Comparison of ENCODE assay signal across 29 cellular contexts in the genomic region with DNA sequence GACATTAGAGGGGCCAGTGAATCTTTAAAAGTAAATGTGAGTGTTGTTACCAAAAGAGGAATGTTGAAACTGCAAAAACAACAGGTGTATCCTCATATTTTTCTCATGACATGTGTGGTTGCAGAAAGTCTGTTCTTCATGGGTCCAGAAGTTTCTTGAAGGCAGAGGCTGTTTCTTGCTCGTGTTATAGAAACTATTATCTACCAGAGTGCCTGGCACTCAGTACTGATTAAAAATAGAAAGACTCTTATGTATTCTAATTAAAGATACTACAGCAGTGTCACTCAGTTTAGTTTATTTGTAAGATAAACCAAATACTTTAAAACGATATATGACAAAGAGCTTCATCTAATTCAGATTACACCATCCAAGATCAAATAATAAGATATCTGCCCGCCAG.
"Had no signal": no experiment of that assay in that cellular context is flagged by ENCODE, and none has a peak within 500 bp of the region (broad histone marks: within the 10 kb centered on the region; RNA-seq: fewer than 3 reads in every experiment).

No MANE protein-coding gene starts in this region.

- H3K4me3 ChIP-seq: colonic mucosa, coronary artery, dorsolateral prefrontal cortex, esophagus muscularis mucosa, esophagus squamous epithelium, gastrocnemius medialis, gastroesophageal sphincter, heart left ventricle, heart right ventricle had no signal

- H3K4me1 ChIP-seq: colonic mucosa, esophagus muscularis mucosa, esophagus squamous epithelium, foreskin keratinocyte, gastrocnemius medialis, gastroesophageal sphincter, heart left ventricle, heart right ventricle had no signal

- H3K27me3 ChIP-seq: colonic mucosa, esophagus muscularis mucosa, esophagus squamous epithelium, foreskin keratinocyte, gastrocnemius medialis, gastroesophageal sphincter, heart left ventricle had no signal

- H3K27ac ChIP-seq: colonic mucosa, coronary artery, dorsolateral prefrontal cortex, epithelial cell of prostate, esophagus muscularis mucosa, esophagus squamous epithelium, foreskin keratinocyte, gastrocnemius medialis, gastroesophageal sphincter, heart left ventricle, heart right ventricle had no signal

- H3K9me3 ChIP-seq: colonic mucosa, esophagus muscularis mucosa, esophagus squamous epithelium, gastrocnemius medialis, gastroesophageal sphincter, heart left ventricle, heart right ventricle had no signal

- FAIRE-seq: colon, endometrium, endothelial cell of umbilical vein, frontal cortex had no signal

- H3K36me3 ChIP-seq: colonic mucosa, esophagus muscularis mucosa, esophagus squamous epithelium, gastrocnemius medialis, gastroesophageal sphincter, heart left ventricle, heart right ventricle had no signal

- ATAC-seq: effector memory CD8-positive, alpha-beta T cell; esophagus mucosa; foreskin keratinocyte; gastrocnemius medialis; gastroesophageal sphincter; heart left ventricle had no signal

- H3K4me3 Mint-ChIP-seq: dendritic cell treated with granulocyte-macrophage colony-stimulating factor and Interleukin-4, amounts not matched to agents 40 ng/mL and 50 ng/mL, for 4 days; effector memory CD8-positive, alpha-beta T cell; endodermal cell had no signal

- H3K27me3 Mint-ChIP-seq: dendritic cell treated with granulocyte-macrophage colony-stimulating factor and Interleukin-4, amounts not matched to agents 40 ng/mL and 50 ng/mL, for 4 days; effector memory CD8-positive, alpha-beta T cell had no signal

- H3K27ac Mint-ChIP-seq: dendritic cell treated with granulocyte-macrophage colony-stimulating factor and Interleukin-4, amounts not matched to agents 40 ng/mL and 50 ng/mL, for 4 days; effector memory CD8-positive, alpha-beta T cell; endodermal cell had no signal

- DNase-seq: colonic mucosa; cortex of kidney; dermis blood vessel endothelial cell; dorsolateral prefrontal cortex; effector CD4-positive, alpha-beta T cell; effector CD8-positive, alpha-beta T cell; effector memory CD4-positive, alpha-beta T cell; effector memory CD8-positive, alpha-beta T cell; endodermal cell; erythroblast; esophagus squamous epithelium; foreskin fibroblast; foreskin keratinocyte; foreskin melanocyte; gastrocnemius medialis; glutamatergic neuron; head of caudate nucleus; heart left ventricle; heart right ventricle had no signal
